17 cellular contexts compared by ENCODE assay signal in genomic region chr17:75237100-75238014, GRCh38. TPM values are rescaled to one million over a fixed set of nuclear protein-coding genes. Genes with fewer than 3 reads are reported as not detected.
DNase-seq lines count a peak whose midpoint lies in the region; ATAC-seq lines count a peak whose summit lies in the region.
"Had no signal": no experiment of that assay in that cellular context is flagged by ENCODE, and none has a peak within 500 bp of the region (broad histone marks: within the 10 kb centered on the region; RNA-seq: fewer than 3 reads in every experiment).

No MANE protein-coding gene starts in this region.

- WGBS in mesenchymal stem cell: 93% methylated on average over 10 of the region's 12 CpGs

- peak overlapping the region; percentile 22 for H3K27ac Mint-ChIP-seq in activated naive CD8-positive, alpha-beta T cell treated with anti-CD3 and anti-CD28 coated beads for 36 hours
- H3K27ac Mint-ChIP-seq in activated naive CD8-positive, alpha-beta T cell treated with anti-CD3 and anti-CD28 coated beads, Interleukin-2, amount 50 U/mL, for 24 hours: no peak overlapping the region
- no peak overlapping the region for H3K27ac Mint-ChIP-seq in T-helper 17 cell
- H3K27ac Mint-ChIP-seq in stimulated activated memory B cell treated with anti-CD40 and anti-IgM and Interleukin-4, amounts not matched to agents 10 μg/mL and 1 μg/mL and 100 μg/mL, for 72 hours: peak overlapping the region; percentile 95
- H3K27ac Mint-ChIP-seq: nephron had no signal

- peaks cover 81 to 91% of the 10 kb centered on the region in 2 experiments for H3K36me3 ChIP-seq in mesenchymal stem cell (ENCODE audit: control insufficient read depth in 1 of 2, insufficient read depth in 2 of 2, low read depth in 1 of 2, low read length in 2 of 2)

- no peak overlapping the region for H3K4me3 ChIP-seq in mesenchymal stem cell (ENCODE audit: insufficient read depth in 1 of 2, low read depth in 1 of 2, low read length in 2 of 2)

- no peak overlapping the region for H3K23ac ChIP-seq in mesenchymal stem cell (ENCODE audit: low read length in 2 of 2)

- no peak overlapping the region for H3K4ac ChIP-seq in mesenchymal stem cell (ENCODE audit: low read depth in 1 of 2, low read length in 2 of 2)

- ATAC-seq in activated naive CD8-positive, alpha-beta T cell treated with anti-CD3 and anti-CD28 coated beads, Interleukin-2, amount 50 U/mL, for 24 hours: no peak
- ATAC-seq in T-helper 17 cell (no peak), Right ventricle myocardium superior (ENCODE audit: poor library complexity) (peak; percentile 66)
- no peak for ATAC-seq in stimulated activated memory B cell treated with anti-CD40 and anti-IgM and Interleukin-4, amounts not matched to agents 10 μg/mL and 1 μg/mL and 100 μg/mL, for 72 hours

- no peak overlapping the region for H2AK5ac ChIP-seq in mesenchymal stem cell (ENCODE audit: low read length, severe bottlenecking)

- H3K9me3 ChIP-seq in T-helper 17 cell (ENCODE audit: control insufficient read depth, low read length, poor library complexity, severe bottlenecking) (no peaks in the 10 kb centered on the region), mesenchymal stem cell (ENCODE audit: control insufficient read depth, low read length) (no peaks in the 10 kb centered on the region)

- no peak overlapping the region for H3K4me3 Mint-ChIP-seq in activated naive CD8-positive, alpha-beta T cell treated with anti-CD3 and anti-CD28 coated beads for 36 hours
- no peak overlapping the region for H3K4me3 Mint-ChIP-seq in activated naive CD8-positive, alpha-beta T cell treated with anti-CD3 and anti-CD28 coated beads, Interleukin-2, amount 50 U/mL, for 24 hours
- peak overlapping the region; percentile 31 for H3K4me3 Mint-ChIP-seq in T-helper 17 cell
- H3K4me3 Mint-ChIP-seq in stimulated activated memory B cell treated with anti-CD40 and anti-IgM and Interleukin-4, amounts not matched to agents 10 μg/mL and 1 μg/mL and 100 μg/mL, for 72 hours: no peak overlapping the region
- H3K4me3 Mint-ChIP-seq: nephron had no signal

- H3K27ac ChIP-seq in mesenchymal stem cell (ENCODE audit: low read length, poor library complexity, severe bottlenecking): no peak overlapping the region

- H3K4me1 ChIP-seq in mesenchymal stem cell (ENCODE audit: control insufficient read depth, insufficient read depth, low read depth, low read length): no peaks in the 10 kb centered on the region

- H3K18ac ChIP-seq in mesenchymal stem cell (ENCODE audit: low read depth in 1 of 2, low read length in 2 of 2): no peak overlapping the region

- H3K36me3 Mint-ChIP-seq in activated naive CD8-positive, alpha-beta T cell treated with anti-CD3 and anti-CD28 coated beads for 36 hours: peaks cover 22% of the 10 kb centered on the region
- peaks cover 57% of the 10 kb centered on the region for H3K36me3 Mint-ChIP-seq in activated naive CD8-positive, alpha-beta T cell treated with anti-CD3 and anti-CD28 coated beads, Interleukin-2, amount 50 U/mL, for 24 hours (ENCODE audit: low read depth)
- H3K36me3 Mint-ChIP-seq in T-helper 17 cell (ENCODE audit: low read depth): peaks cover 10% of the 10 kb centered on the region
- peaks cover 82% of the 10 kb centered on the region for H3K36me3 Mint-ChIP-seq in stimulated activated memory B cell treated with anti-CD40 and anti-IgM and Interleukin-4, amounts not matched to agents 10 μg/mL and 1 μg/mL and 100 μg/mL, for 72 hours

- no peak overlapping the region for H4K91ac ChIP-seq in mesenchymal stem cell (ENCODE audit: low read length)

- peaks cover 15% of the 10 kb centered on the region for H3K79me1 ChIP-seq in mesenchymal stem cell (replicated peaks; ENCODE audit: low read length, poor library complexity, severe bottlenecking)

- H2BK15ac ChIP-seq in mesenchymal stem cell (ENCODE audit: low read depth, poor library complexity, severe bottlenecking): no peak overlapping the region

- H2BK12ac ChIP-seq in mesenchymal stem cell (ENCODE audit: low read length in 2 of 2): no peak overlapping the region

- no peak overlapping the region for H4K8ac ChIP-seq in mesenchymal stem cell (ENCODE audit: low read length)

- intact Hi-C loops in Right ventricle myocardium superior (cut with DNase I): no loop called here

- no peak overlapping the region for H2BK5ac ChIP-seq in mesenchymal stem cell (ENCODE audit: low read depth, low read length, poor library complexity, severe bottlenecking)

- no peak overlapping the region for H2AFZ ChIP-seq in mesenchymal stem cell (ENCODE audit: low read depth, low read length)

- no peak overlapping the region for H3K14ac ChIP-seq in mesenchymal stem cell (ENCODE audit: low read length in 2 of 2)

- no peaks in the 10 kb centered on the region for H3K27me3 ChIP-seq in mesenchymal stem cell (ENCODE audit: control insufficient read depth in 1 of 2, insufficient read depth in 1 of 2, low read length in 2 of 2)

- no peak overlapping the region for H3K9ac ChIP-seq in mesenchymal stem cell (ENCODE audit: low read length)

- peaks cover 24% of the 10 kb centered on the region for H3K4me1 Mint-ChIP-seq in activated naive CD8-positive, alpha-beta T cell treated with anti-CD3 and anti-CD28 coated beads for 36 hours
- H3K4me1 Mint-ChIP-seq in activated naive CD8-positive, alpha-beta T cell treated with anti-CD3 and anti-CD28 coated beads, Interleukin-2, amount 50 U/mL, for 24 hours: peaks cover 24% of the 10 kb centered on the region
- H3K4me1 Mint-ChIP-seq in T-helper 17 cell: peaks cover 23% of the 10 kb centered on the region
- peaks cover 34% of the 10 kb centered on the region for H3K4me1 Mint-ChIP-seq in stimulated activated memory B cell treated with anti-CD40 and anti-IgM and Interleukin-4, amounts not matched to agents 10 μg/mL and 1 μg/mL and 100 μg/mL, for 72 hours
- H3K4me1 Mint-ChIP-seq: nephron had no signal

- DNase-seq in activated naive CD8-positive, alpha-beta T cell treated with anti-CD3 and anti-CD28 coated beads for 36 hours: no peak
- DNase-seq in activated naive CD8-positive, alpha-beta T cell treated with anti-CD3 and anti-CD28 coated beads, Interleukin-2, amount 50 U/mL, for 24 hours: no peak
- DNase-seq in T-helper 17 cell (no peak), Right ventricle myocardium superior (no peak), activated gamma-delta T cell (lab: John Stamatoyannopoulos, UW) (no peak), mesenchymal stem cell (no peak), NCI-H82 treated with DMSO at 0.1 percent for 48 hours (lab: John Stamatoyannopoulos, UW; ENCODE audit: unreplicated experiment) (no peak)
- DNase-seq: activated CD4-positive, alpha-beta T cell treated with anti-CD3 and anti-CD28 coated beads, Interleukin-2, amount 50 U/mL, for 48 hours; central memory CD4-positive, alpha-beta T cell; effector memory CD4-positive, alpha-beta T cell; HCEC 1CT; islet precursor cell; NCI-H187; stimulated activated CD4-positive, alpha-beta T cell treated with anti-CD3 and anti-CD28 coated beads, Interleukin-12 subunit alpha, Interleukin-12 subunit beta, amount 100 ng/mL, for 4 hours; trophoblast cell had no signal

- H3K27me3 Mint-ChIP-seq in activated naive CD8-positive, alpha-beta T cell treated with anti-CD3 and anti-CD28 coated beads for 36 hours: no peaks in the 10 kb centered on the region
- no peaks in the 10 kb centered on the region for H3K27me3 Mint-ChIP-seq in activated naive CD8-positive, alpha-beta T cell treated with anti-CD3 and anti-CD28 coated beads, Interleukin-2, amount 50 U/mL, for 24 hours
- H3K27me3 Mint-ChIP-seq in T-helper 17 cell: no peaks in the 10 kb centered on the region
- H3K27me3 Mint-ChIP-seq in stimulated activated memory B cell treated with anti-CD40 and anti-IgM and Interleukin-4, amounts not matched to agents 10 μg/mL and 1 μg/mL and 100 μg/mL, for 72 hours: no peaks in the 10 kb centered on the region

- H2BK120ac ChIP-seq in mesenchymal stem cell (ENCODE audit: low read depth, low read length): no peak overlapping the region

- H3K4me2 ChIP-seq in mesenchymal stem cell (ENCODE audit: low read length, poor library complexity, severe bottlenecking): no peak overlapping the region

- no peaks in the 10 kb centered on the region for H3K9me3 Mint-ChIP-seq in activated naive CD8-positive, alpha-beta T cell treated with anti-CD3 and anti-CD28 coated beads for 36 hours
- no peaks in the 10 kb centered on the region for H3K9me3 Mint-ChIP-seq in activated naive CD8-positive, alpha-beta T cell treated with anti-CD3 and anti-CD28 coated beads, Interleukin-2, amount 50 U/mL, for 24 hours
- no peaks in the 10 kb centered on the region for H3K9me3 Mint-ChIP-seq in stimulated activated memory B cell treated with anti-CD40 and anti-IgM and Interleukin-4, amounts not matched to agents 10 μg/mL and 1 μg/mL and 100 μg/mL, for 72 hours
- H3K9me3 Mint-ChIP-seq: nephron had no signal

RNA-seq across cellular contexts. Expression of gene GGA3, which starts 24.0 kb away (rescaled TPM):
- 10 to 100 TPM; 63.7 to 72.0 TPM for total RNA-seq in activated naive CD8-positive, alpha-beta T cell treated with anti-CD3 and anti-CD28 coated beads for 36 hours
- 10 to 100 TPM; 85.4 to 89.1 TPM for total RNA-seq in T-helper 17 cell
- 22.3 TPM for total RNA-seq in Right ventricle myocardium superior
- polyA plus RNA-seq in mesenchymal stem cell (2013, experiment 1 of 2): 17.0 TPM
- polyA plus RNA-seq in mesenchymal stem cell (2013, experiment 2 of 2): 15.9 TPM

RNA-seq across cellular contexts. Expression of gene MRPS7, which starts 24.3 kb away (rescaled TPM):
- 10 to 100 TPM; 93.5 to 96.9 TPM for total RNA-seq in activated naive CD8-positive, alpha-beta T cell treated with anti-CD3 and anti-CD28 coated beads for 36 hours
- total RNA-seq in T-helper 17 cell (10 to 100 TPM; 33.9 to 35.6 TPM), Right ventricle myocardium superior (125 TPM)
- polyA plus RNA-seq in mesenchymal stem cell (2013, experiment 1 of 2): 36.2 TPM
- polyA plus RNA-seq in mesenchymal stem cell (2013, experiment 2 of 2): 36.1 TPM

RNA-seq across cellular contexts. Expression of gene NUP85, which starts 31.9 kb away (rescaled TPM):
- total RNA-seq in activated naive CD8-positive, alpha-beta T cell treated with anti-CD3 and anti-CD28 coated beads for 36 hours: 100 to 1,000 TPM; 134 to 137 TPM
- 10 to 100 TPM; 75.0 to 75.3 TPM for total RNA-seq in T-helper 17 cell
- 25.2 TPM for total RNA-seq in Right ventricle myocardium superior
- 24.1 TPM for polyA plus RNA-seq in mesenchymal stem cell (2013, experiment 1 of 2)
- polyA plus RNA-seq in mesenchymal stem cell (2013, experiment 2 of 2): 21.9 TPM

RNA-seq across cellular contexts. Expression of gene MIF4GD, which starts 33.7 kb away (rescaled TPM):
- 10 to 100 TPM; 35.3 to 38.1 TPM for total RNA-seq in activated naive CD8-positive, alpha-beta T cell treated with anti-CD3 and anti-CD28 coated beads for 36 hours
- total RNA-seq in T-helper 17 cell: 10 to 100 TPM; 27.0 to 35.0 TPM
- total RNA-seq in Right ventricle myocardium superior: 13.7 TPM
- polyA plus RNA-seq in mesenchymal stem cell (2013, experiment 1 of 2): 7.0 TPM
- 7.0 TPM for polyA plus RNA-seq in mesenchymal stem cell (2013, experiment 2 of 2)

RNA-seq across cellular contexts. Expression of gene SLC25A19, which starts 51.9 kb away (rescaled TPM):
- 100 to 1,000 TPM; 103 to 107 TPM for total RNA-seq in activated naive CD8-positive, alpha-beta T cell treated with anti-CD3 and anti-CD28 coated beads for 36 hours
- total RNA-seq in T-helper 17 cell (10 to 100 TPM; 13.7 to 15.1 TPM), Right ventricle myocardium superior (12.5 TPM)
- 5.0 TPM for polyA plus RNA-seq in mesenchymal stem cell (2013, experiment 1 of 2)
- 4.5 TPM for polyA plus RNA-seq in mesenchymal stem cell (2013, experiment 2 of 2)

Comparison
In these comparisons a context has a peak if more than half of its experiments do, and no peak if none do; other contexts are left out.
1. H3K27ac Mint-ChIP-seq: peak in activated naive CD8-positive, alpha-beta T cell treated with anti-CD3 and anti-CD28 coated beads for 36 hours (single experiment) and stimulated activated memory B cell treated with anti-CD40 and anti-IgM and Interleukin-4, amounts not matched to agents 10 μg/mL and 1 μg/mL and 100 μg/mL, for 72 hours (single experiment); none in activated naive CD8-positive, alpha-beta T cell treated with anti-CD3 and anti-CD28 coated beads, Interleukin-2, amount 50 U/mL, for 24 hours (single experiment) and T-helper 17 cell (single experiment).